8 cellular contexts compared by ENCODE assay signal in genomic region chr1:20964540-20965484, GRCh38.
DNase-seq lines count a peak whose midpoint lies in the region; ATAC-seq and TF ChIP-seq lines count a peak whose summit lies in the region.

No MANE protein-coding gene starts in this region.

- H3K27me3 ChIP-seq in transverse colon, result no peaks in the 10 kb centered on the region

- peak; percentile 55 for DNase-seq in CD1c-positive myeloid dendritic cell (ENCODE audit: extremely low spot score)
- peak; percentile 57 for DNase-seq in SKM-1 treated with dmso at 0.1 percent for 144 hours (lab: John Stamatoyannopoulos, UW; ENCODE audit: unreplicated experiment)
- DNase-seq in transverse colon, result peak; percentile 33
- no peak for DNase-seq in HK-2 (ENCODE audit: unreplicated experiment)
- DNase-seq in 8988T, result no peak
- no peak for DNase-seq in T1000 (lab: John Stamatoyannopoulos, UW)

- no peak overlapping the region for H3K4me3 ChIP-seq in transverse colon

- H3K9me3 ChIP-seq in transverse colon, result no peaks in the 10 kb centered on the region

- peaks cover 0 to 17% (median 8%) of the 10 kb centered on the region in 4 donors for H3K4me1 ChIP-seq in transverse colon

- in situ Hi-C loops in transverse colon (cut with MboI; ENCODE audit: low pct_ligation_motif_present in 1 of 4, low pct_unique_long_range_greater_than_20kb in 1 of 4, low sequenced_read_pairs in 3 of 4), result no loop called here

- no peak for TF ChIP-seq CTCF in transverse colon (IDR thresholded peaks at IDR 0.05)

- H3K36me3 ChIP-seq in transverse colon, result peaks cover 0 to 13% (median 4%) of the 10 kb centered on the region in 4 donors

- 38 to 39% methylated on average over 4 to 7 of the region's 7 CpGs for WGBS in transverse colon (ENCODE audit: low coverage in 1 of 2), 2 donors

- no peak for TF ChIP-seq EP300 in transverse colon (IDR thresholded peaks at IDR 0.05; ENCODE audit: low read depth)

- intact Hi-C loops in transverse colon (cut with DNase I; ENCODE audit: low total_unique reads), result no loop called here

- H3K27ac ChIP-seq in transverse colon, result peak overlapping the region; percentile 67 to 70 (median 68)

- ATAC-seq in GM19372 (IDR thresholded peaks at IDR 0.05; ENCODE audit: low read depth, unreplicated experiment) (peak; percentile 54), HG03439 (IDR thresholded peaks at IDR 0.05; ENCODE audit: unreplicated experiment) (peak; percentile 58)

- no peak for TF ChIP-seq POLR2A in transverse colon (IDR thresholded peaks at IDR 0.05)

Comparison
In these comparisons a context has a peak if more than half of its experiments do, and no peak if none do; other contexts are left out.
1. DNase-seq: peak in CD1c-positive myeloid dendritic cell (single experiment), SKM-1 treated with dmso at 0.1 percent for 144 hours (single experiment) and transverse colon (single experiment); none in HK-2 (single experiment), 8988T (single experiment) and T1000 (single experiment).